ENCODE assay signal across 1 cellular context in genomic region chr12:54154708-54155316, GRCh38.
A peak's percentile ranks its signal among the peaks of the same experiment; 100 is the strongest.
TF ChIP-seq lines count a peak whose summit lies in the region.

No MANE protein-coding gene starts in this region.

TF ChIP-seq in H1, 55 proteins besides CTCF, POLR2A, EP300 and RAD21:
- TF ChIP-seq TBP (IDR thresholded peaks at IDR 0.05; ENCODE audit: low read depth, low read length) (no peak), KDM1A (IDR thresholded peaks at IDR 0.05; ENCODE audit: borderline replicate concordance, low read length) (0 out of 2 replicates have a peak, but pooled peaks have one; percentile 35)
TF ChIP-seq in H1: peak in this region for 1.
